10 cellular contexts compared by ENCODE assay signal in genomic region chr16:682493-683395, GRCh38. TPM values are rescaled to one million over a fixed set of nuclear protein-coding genes. Genes with fewer than 3 reads are reported as not detected.
DNase-seq lines count a peak whose midpoint lies in the region; ATAC-seq and TF ChIP-seq lines count a peak whose summit lies in the region.
"Had no signal": no experiment of that assay in that cellular context is flagged by ENCODE, and none has a peak within 500 bp of the region (broad histone marks: within the 10 kb centered on the region; RNA-seq: fewer than 3 reads in every experiment).

No MANE protein-coding gene starts in this region.

- no peak overlapping the region for H2BK12ac ChIP-seq in mesenchymal stem cell (ENCODE audit: low read length in 2 of 2)

- H3K27ac ChIP-seq in ACC112 (ENCODE audit: low read depth, low read length) (no peak overlapping the region), mesenchymal stem cell (ENCODE audit: low read length, poor library complexity, severe bottlenecking) (no peak overlapping the region)

- H3K9ac ChIP-seq in mesenchymal stem cell (ENCODE audit: low read length) = peak overlapping the region; percentile 84

- peak overlapping the region; percentile 19 for H4K8ac ChIP-seq in mesenchymal stem cell (ENCODE audit: low read length)

- no peak overlapping the region for H3K23ac ChIP-seq in mesenchymal stem cell (ENCODE audit: low read length in 2 of 2)

- H3K79me2 ChIP-seq in ACC112 (ENCODE audit: control insufficient read depth, insufficient read depth, low read length, unreplicated experiment) = peaks cover 43% of the 10 kb centered on the region

- WGBS in mesenchymal stem cell = 93% methylated on average over 34 of the region's 36 CpGs

- H3K4me1 ChIP-seq in ACC112 (ENCODE audit: control insufficient read depth, insufficient read depth, low read length, unreplicated experiment) (peaks cover 24% of the 10 kb centered on the region), mesenchymal stem cell (ENCODE audit: control insufficient read depth, insufficient read depth, low read depth, low read length) (peaks cover 65% of the 10 kb centered on the region)

- no peak overlapping the region for H3K14ac ChIP-seq in mesenchymal stem cell (ENCODE audit: low read length in 2 of 2)

- H3K27me3 ChIP-seq in ACC112 (ENCODE audit: insufficient read depth, low read length) = no peaks in the 10 kb centered on the region
- H3K27me3 ChIP-seq in mesenchymal stem cell (ENCODE audit: control insufficient read depth in 1 of 2, insufficient read depth in 1 of 2, low read length in 2 of 2) = no peaks in the 10 kb centered on the region

- TF ChIP-seq CTCF in HFF-Myc (IDR thresholded peaks at IDR 0.05; ENCODE audit: low read depth, low read length, missing control alignments) (no peak), astrocyte of the cerebellum (IDR thresholded peaks at IDR 0.05; ENCODE audit: low read depth, low read length, missing control alignments) (no peak)

- H3K9me3 ChIP-seq in mesenchymal stem cell (ENCODE audit: control insufficient read depth, low read length) = no peaks in the 10 kb centered on the region

- H4K91ac ChIP-seq in mesenchymal stem cell (ENCODE audit: low read length) = peak overlapping the region; percentile 25

- no peak overlapping the region for H2AK5ac ChIP-seq in mesenchymal stem cell (ENCODE audit: low read length, severe bottlenecking)

- H3K4me3 ChIP-seq in ACC112 (ENCODE audit: low read depth, low read length) (peak overlapping the region; percentile 92), HFF-Myc (replicated peaks; ENCODE audit: low read depth, low read length) (peak overlapping the region; percentile 83), astrocyte of the cerebellum (ENCODE audit: low read depth, low read length) (peak overlapping the region; percentile 55), mesenchymal stem cell (ENCODE audit: insufficient read depth in 1 of 2, low read depth in 1 of 2, low read length in 2 of 2) (peak overlapping the region in 1 of 2 experiments; percentile 93)

- no peak overlapping the region for H2BK5ac ChIP-seq in mesenchymal stem cell (ENCODE audit: low read depth, low read length, poor library complexity, severe bottlenecking)

- H2AFZ ChIP-seq in ACC112 (ENCODE audit: low read length, unreplicated experiment) (no peak overlapping the region), mesenchymal stem cell (ENCODE audit: low read depth, low read length) (no peak overlapping the region)

- DNase-seq in HFF-Myc (ENCODE audit: extremely low read depth, low read depth) (no peak), astrocyte of the cerebellum (ENCODE audit: low read depth) (no peak), mesenchymal stem cell (no peak), amygdala (lab: John Stamatoyannopoulos, UW) (no peak), NCI-H446 treated with DMSO at 0.1 percent for 48 hours (lab: John Stamatoyannopoulos, UW) (no peak)
- DNase-seq: effector CD4-positive, alpha-beta T cell; retina had no signal

- peaks cover 30% of the 10 kb centered on the region for H3K79me1 ChIP-seq in mesenchymal stem cell (replicated peaks; ENCODE audit: low read length, poor library complexity, severe bottlenecking)

- ATAC-seq in HG03108 (IDR thresholded peaks at IDR 0.05; ENCODE audit: unreplicated experiment) (no peak), HG03521 (IDR thresholded peaks at IDR 0.05; ENCODE audit: unreplicated experiment) (no peak)

- in situ Hi-C loops in astrocyte of the cerebellum (cut with HindIII; ENCODE audit: low sequenced_read_pairs) = no loop called here

- peaks cover 25% of the 10 kb centered on the region; the same call in 1 of the 2 replicates for H3K36me3 ChIP-seq in ACC112 (ENCODE audit: insufficient read depth, low read length)
- peaks cover 45 to 68% of the 10 kb centered on the region in 2 experiments for H3K36me3 ChIP-seq in mesenchymal stem cell (ENCODE audit: control insufficient read depth in 1 of 2, insufficient read depth in 2 of 2, low read depth in 1 of 2, low read length in 2 of 2)

- peak overlapping the region; percentile 7 to 9 for H3K4ac ChIP-seq in mesenchymal stem cell (ENCODE audit: low read depth in 1 of 2, low read length in 2 of 2)

- H2BK15ac ChIP-seq in mesenchymal stem cell (ENCODE audit: low read depth, poor library complexity, severe bottlenecking) = no peak overlapping the region

- H3K4me2 ChIP-seq in mesenchymal stem cell (ENCODE audit: low read length, poor library complexity, severe bottlenecking) = peak overlapping the region; percentile 91

- no peak overlapping the region for H2BK120ac ChIP-seq in mesenchymal stem cell (ENCODE audit: low read depth, low read length)

- H3K18ac ChIP-seq in mesenchymal stem cell (ENCODE audit: low read depth in 1 of 2, low read length in 2 of 2) = no peak overlapping the region

RNA-seq across cellular contexts. Expression of gene JMJD8, which starts 1.4 kb away (rescaled TPM):
- polyA plus RNA-seq in mesenchymal stem cell (2013, experiment 1 of 2) = 51.4 TPM
- 50.3 TPM for polyA plus RNA-seq in mesenchymal stem cell (2013, experiment 2 of 2)

RNA-seq across cellular contexts. Expression of gene STUB1, which starts 2.5 kb away (rescaled TPM):
- 116 TPM for polyA plus RNA-seq in mesenchymal stem cell (2013, experiment 1 of 2)
- 121 TPM for polyA plus RNA-seq in mesenchymal stem cell (2013, experiment 2 of 2)

RNA-seq across cellular contexts. Expression of gene RHBDL1, which starts 7.3 kb away (rescaled TPM):
- polyA plus RNA-seq in mesenchymal stem cell (2013, experiment 1 of 2) = 1.5 TPM
- polyA plus RNA-seq in mesenchymal stem cell (2013, experiment 2 of 2) = 1.3 TPM

RNA-seq across cellular contexts. Expression of gene WDR24, which starts 7.5 kb away (rescaled TPM):
- polyA plus RNA-seq in mesenchymal stem cell (2013, experiment 1 of 2) = 6.3 TPM
- 6.4 TPM for polyA plus RNA-seq in mesenchymal stem cell (2013, experiment 2 of 2)

RNA-seq across cellular contexts. Expression of gene RHOT2, which starts 14.8 kb away (rescaled TPM):
- polyA plus RNA-seq in mesenchymal stem cell (2013, experiment 1 of 2) = 61.9 TPM
- 56.8 TPM for polyA plus RNA-seq in mesenchymal stem cell (2013, experiment 2 of 2)
